11 cellular contexts compared by ENCODE assay signal in the genomic region with DNA sequence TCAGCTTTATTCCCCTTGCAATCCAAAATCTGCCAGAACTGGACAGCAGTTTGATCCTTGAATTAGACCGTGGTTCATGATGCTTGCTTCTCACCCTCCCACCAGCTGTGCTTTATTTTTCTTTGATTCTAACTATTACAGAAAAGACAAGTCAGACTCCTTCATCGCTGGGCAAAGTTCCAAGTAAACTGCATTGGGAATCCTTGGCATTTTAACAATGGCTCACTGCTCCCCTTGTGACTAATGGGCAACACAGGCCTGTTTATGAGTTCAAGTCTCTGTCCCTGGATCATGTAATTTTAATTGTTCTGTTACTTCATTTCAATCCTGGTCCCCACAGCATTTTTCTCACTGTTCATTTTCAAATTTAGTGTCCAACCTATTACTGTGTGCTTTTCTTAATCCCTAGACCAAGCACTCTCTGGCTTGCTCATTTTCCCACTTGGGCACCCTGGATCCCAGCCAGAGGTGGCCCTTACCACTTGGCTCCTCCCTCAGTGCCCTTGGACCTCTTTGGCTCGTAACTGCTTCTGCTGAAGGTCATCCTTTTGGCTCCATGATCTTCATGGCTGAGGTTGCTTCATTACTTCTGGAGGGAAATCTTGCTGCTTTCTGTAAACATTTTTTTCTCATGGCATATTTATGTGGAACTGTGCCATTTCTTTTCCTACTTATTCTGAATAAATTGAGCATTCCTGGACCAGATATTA. TPM values are rescaled to one million over a fixed set of nuclear protein-coding genes. Genes with fewer than 3 reads are reported as not detected.
DNase-seq lines count a peak whose midpoint lies in the region; ATAC-seq and TF ChIP-seq lines count a peak whose summit lies in the region.
"Had no signal": no experiment of that assay in that cellular context is flagged by ENCODE, and none has a peak within 500 bp of the region (broad histone marks: within the 10 kb centered on the region; RNA-seq: fewer than 3 reads in every experiment).

No MANE protein-coding gene starts in this region.

- no peaks in the 10 kb centered on the region for H3K9me3 ChIP-seq in suprapubic skin
- no peaks in the 10 kb centered on the region for H3K9me3 ChIP-seq in upper lobe of left lung

- H3K4me1 ChIP-seq in suprapubic skin (no peaks in the 10 kb centered on the region), upper lobe of left lung (peaks cover 0 to 8% (median 2%) of the 10 kb centered on the region in 4 donors)

- H3K4me3 ChIP-seq in suprapubic skin (no peak overlapping the region), upper lobe of left lung (no peak overlapping the region)

- TF ChIP-seq POLR2A in suprapubic skin (IDR thresholded peaks at IDR 0.05): no peak
- TF ChIP-seq POLR2A in upper lobe of left lung (IDR thresholded peaks at IDR 0.05): no peak

- intact Hi-C loops in sciatic nerve (cut with DNase I): loop anchor here (10.0 kb wide), 1 partner anchor 48 kb away; no protein-coding TSS in a partner anchor

- H3K36me3 ChIP-seq in suprapubic skin (no peaks in the 10 kb centered on the region), upper lobe of left lung (no peaks in the 10 kb centered on the region)

- TF ChIP-seq EP300 in suprapubic skin (IDR thresholded peaks at IDR 0.05) (no peak), upper lobe of left lung (IDR thresholded peaks at IDR 0.05) (no peak)

- WGBS in suprapubic skin: 43% methylated on average over 3 of the region's 3 CpGs
- 44 to 60% methylated on average over 3 of the region's 3 CpGs for WGBS in upper lobe of left lung, 2 donors

- no peaks in the 10 kb centered on the region for H3K27me3 ChIP-seq in suprapubic skin
- no peaks in the 10 kb centered on the region for H3K27me3 ChIP-seq in upper lobe of left lung
- H3K27me3 ChIP-seq: foreskin keratinocyte had no signal

- peak; percentile 21 for DNase-seq in COR-L47 (lab: John Stamatoyannopoulos, UW)
- DNase-seq in NCI-H446 (lab: John Stamatoyannopoulos, UW): peak; percentile 47 to 82
- DNase-seq in fibroblast of gingiva (ENCODE audit: low read depth): peak; percentile 80
- DNase-seq in sciatic nerve (ENCODE audit: low spot score): no peak
- DNase-seq in activated naive CD4-positive, alpha-beta T cell (lab: John Stamatoyannopoulos, UW): no peak
- no peak for DNase-seq in suprapubic skin (ENCODE audit: low spot score in 2 of 2)
- no peak for DNase-seq in upper lobe of left lung
- DNase-seq: activated naive CD4-positive, alpha-beta T cell treated with anti-CD3 and anti-CD28 coated beads for 36 hours; stimulated activated CD4-positive, alpha-beta T cell treated with anti-CD3 and anti-CD28 coated beads, Interleukin-4, amount 100 ng/mL, for 1 hour had no signal

- TF ChIP-seq CTCF in suprapubic skin (IDR thresholded peaks at IDR 0.05): no peak
- no peak for TF ChIP-seq CTCF in upper lobe of left lung (IDR thresholded peaks at IDR 0.05)

- ATAC-seq in sciatic nerve (peak; percentile 53), HG03469 (IDR thresholded peaks at IDR 0.05; ENCODE audit: unreplicated experiment) (no peak), upper lobe of left lung (ENCODE audit: low FRiP score in 2 of 2) (no peak)
- ATAC-seq: foreskin keratinocyte had no signal

- H3K27ac ChIP-seq in suprapubic skin (no peak overlapping the region), upper lobe of left lung (no peak overlapping the region)
- H3K27ac ChIP-seq: foreskin keratinocyte had no signal

RNA-seq across cellular contexts. Expression of gene PSMB9, which starts 32.8 kb away (rescaled TPM):
- total RNA-seq in sciatic nerve (41.1 TPM), suprapubic skin (10 to 100 TPM; 12.6 to 35.8 (median 19.1) TPM), upper lobe of left lung (10 to 100 TPM; 34.4 to 85.9 (median 45.5) TPM)

RNA-seq across cellular contexts. Expression of gene TAP1, which starts 33.3 kb away (rescaled TPM):
- total RNA-seq in sciatic nerve (32.8 TPM), suprapubic skin (100 to 1,000 TPM in 2 of 4 donors, 10 to 100 TPM in 2; 90.7 to 126 (median 101) TPM), upper lobe of left lung (10 to 100 TPM; 56.9 to 87.0 (median 69.8) TPM)

RNA-seq across cellular contexts. Expression of gene PSMB8, which starts 43.0 kb away (rescaled TPM):
- 39.3 TPM for total RNA-seq in sciatic nerve
- total RNA-seq in suprapubic skin: 10 to 100 TPM; 43.6 to 62.7 (median 49.0) TPM
- 100 to 1,000 TPM in 1 of 6 donors, 10 to 100 TPM in 5; 48.2 to 110 (median 71.7) TPM for total RNA-seq in upper lobe of left lung

RNA-seq across cellular contexts. Expression of gene TAP2, which starts 48.3 kb away (rescaled TPM):
- 26.3 TPM for total RNA-seq in sciatic nerve
- 10 to 100 TPM; 17.7 to 20.8 (median 20.1) TPM for total RNA-seq in suprapubic skin
- 100 to 1,000 TPM in 2 of 6 donors, 10 to 100 TPM in 4; 17.6 to 266 (median 62.1) TPM for total RNA-seq in upper lobe of left lung

RNA-seq across cellular contexts. Expression of gene HLA-DMB, which starts 54.0 kb away (rescaled TPM):
- 46.9 TPM for total RNA-seq in sciatic nerve
- 10 to 100 TPM; 15.0 to 30.2 (median 18.1) TPM for total RNA-seq in suprapubic skin
- total RNA-seq in upper lobe of left lung: 100 to 1,000 TPM in 3 of 6 donors, 10 to 100 TPM in 3; 35.6 to 233 (median 80.6) TPM

Comparison
In these comparisons a context has a peak if more than half of its experiments do, and no peak if none do; other contexts are left out.
1. DNase-seq: peak in COR-L47 (single experiment), NCI-H446 (2 of 2) and fibroblast of gingiva (single experiment); none in sciatic nerve (single experiment), activated naive CD4-positive, alpha-beta T cell (0 of 4), suprapubic skin (0 of 2) and upper lobe of left lung (0 of 2).